ENCODE assay signal across 23 cellular contexts in the genomic region with DNA sequence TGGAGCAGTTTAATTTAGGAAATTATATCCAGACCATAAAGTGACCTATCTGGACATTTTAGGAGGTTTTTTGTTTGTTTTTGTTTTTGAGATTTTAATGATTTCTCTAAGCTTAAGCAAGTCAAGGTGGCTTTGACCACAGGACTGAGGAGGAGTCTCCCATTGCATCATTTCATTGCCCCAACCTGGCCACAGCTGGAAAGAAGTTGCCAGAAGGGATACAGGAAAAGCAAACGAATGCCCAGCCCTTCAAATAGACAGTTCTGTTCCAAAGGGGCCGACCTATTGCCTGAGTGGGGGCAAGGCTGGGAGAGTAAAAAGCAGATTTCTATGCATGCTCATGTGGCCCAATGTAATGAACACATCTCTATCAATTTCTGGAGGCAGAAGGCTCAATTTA. TPM values are rescaled to one million over a fixed set of nuclear protein-coding genes. Genes with fewer than 3 reads are reported as not detected.
"Had no signal": no experiment of that assay in that cellular context is flagged by ENCODE, and none has a peak within 500 bp of the region (broad histone marks: within the 10 kb centered on the region; RNA-seq: fewer than 3 reads in every experiment).

No MANE protein-coding gene starts in this region.

- ATAC-seq: gastroesophageal sphincter; left lung; lower lobe of right lung; natural killer cell; psoas muscle; stimulated activated naive CD8-positive, alpha-beta T cell treated with anti-CD3 and anti-CD28 coated beads, Interleukin-15, Interleukin-2, amounts not matched to agents 100 U/mL and 50 U/mL, for 24 hours had no signal

- H3K27ac Mint-ChIP-seq: mesothelial cell of epicardium, natural killer cell, type B pancreatic cell had no signal

- H3K36me3 Mint-ChIP-seq: mesothelial cell of epicardium, natural killer cell, type B pancreatic cell had no signal

- DNase-seq: colonic mucosa; dermis blood vessel endothelial cell; esophagus squamous epithelium; foreskin fibroblast; head of caudate nucleus; islet precursor cell; left lung; lower lobe of right lung; natural killer cell; psoas muscle; small intestine; stimulated activated CD4-positive, alpha-beta T cell treated with anti-CD3 and anti-CD28 coated beads, Interleukin-12 subunit alpha, Interleukin-12 subunit beta, amount 100 ng/mL, for 4 hours; stimulated activated naive CD8-positive, alpha-beta T cell treated with anti-CD3 and anti-CD28 coated beads, Interleukin-15, Interleukin-2, amounts not matched to agents 100 U/mL and 50 U/mL, for 24 hours; thyroid gland had no signal

- H3K4me3 ChIP-seq: colonic mucosa, esophagus squamous epithelium, gastroesophageal sphincter, hepatocyte, left lung, lower lobe of right lung, psoas muscle, suprapubic skin, thyroid gland had no signal

- H3K36me3 ChIP-seq: colonic mucosa, esophagus squamous epithelium, gastroesophageal sphincter, left lung, lower lobe of right lung, suprapubic skin, thyroid gland had no signal

- H3K4me3 Mint-ChIP-seq: memory B cell, mesothelial cell of epicardium, natural killer cell had no signal

- H3K9me3 Mint-ChIP-seq: mesothelial cell of epicardium, natural killer cell, type B pancreatic cell had no signal

- H3K4me1 ChIP-seq: parathyroid adenoma had no signal

- H3K27ac ChIP-seq: colonic mucosa, esophagus squamous epithelium, gastroesophageal sphincter, hepatocyte, left lung, lower lobe of right lung, parathyroid adenoma, psoas muscle, suprapubic skin, thyroid gland had no signal

- H3K9me3 ChIP-seq: colonic mucosa, esophagus squamous epithelium, gastroesophageal sphincter, left lung, lower lobe of right lung, psoas muscle, suprapubic skin, thyroid gland had no signal

RNA-seq across cellular contexts. Expression of a gene that starts 12.0 kb away (rescaled TPM):
- total RNA-seq: dermis blood vessel endothelial cell, epithelial cell of proximal tubule, esophagus squamous epithelium, left lung, lower lobe of right lung, myocyte, natural killer cell, psoas muscle, thyroid gland had no signal
- polyA plus RNA-seq: psoas muscle, small intestine had no signal
